ENCODE assay signal across 9 cellular contexts in the genomic region with DNA sequence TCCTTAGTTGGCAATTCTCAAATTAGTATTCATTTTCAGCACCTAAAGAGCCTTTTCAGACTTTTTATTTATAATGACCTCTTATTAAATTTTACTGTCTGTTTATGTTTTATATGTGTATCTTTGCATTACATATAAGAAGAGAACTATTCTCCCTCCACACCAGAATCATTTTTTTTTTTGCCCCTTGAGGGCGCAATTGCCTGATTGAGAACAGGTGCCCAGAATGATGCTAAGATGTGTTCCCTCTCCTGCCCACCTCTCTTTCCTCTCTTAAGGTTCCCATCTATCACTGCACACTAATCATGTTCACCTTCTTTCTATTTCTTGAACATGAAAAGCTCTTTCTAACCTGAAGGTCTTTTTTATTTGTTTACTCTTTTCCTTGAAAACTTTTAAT. TPM values are rescaled to one million over a fixed set of nuclear protein-coding genes. Genes with fewer than 3 reads are reported as not detected.
DNase-seq lines count a peak whose midpoint lies in the region; ATAC-seq and TF ChIP-seq lines count a peak whose summit lies in the region.
"Had no signal": no experiment of that assay in that cellular context is flagged by ENCODE, and none has a peak within 500 bp of the region (broad histone marks: within the 10 kb centered on the region; RNA-seq: fewer than 3 reads in every experiment).

No MANE protein-coding gene starts in this region.

- no peaks in the 10 kb centered on the region for H3K27me3 ChIP-seq in heart left ventricle

- H3K4me1 ChIP-seq in heart left ventricle, result no peaks in the 10 kb centered on the region

- DNase-seq in Daoy (ENCODE audit: low read depth) (peak; percentile 8), NCI-H2227 treated with DMSO at 0.1 percent for 48 hours (lab: John Stamatoyannopoulos, UW) (peak; percentile 15), fibroblast of the conjunctiva (ENCODE audit: low read depth) (peak; percentile 0), posterior cingulate gyrus (no peak), lower leg skin (ENCODE audit: low spot score in 2 of 2) (no peak), heart left ventricle (no peak)

- H3K27ac ChIP-seq in heart left ventricle, result no peak overlapping the region

- no peaks in the 10 kb centered on the region for H3K9me3 ChIP-seq in heart left ventricle

- TF ChIP-seq CTCF in lower leg skin (IDR thresholded peaks at IDR 0.05) (no peak), heart left ventricle (IDR thresholded peaks at IDR 0.05) (peak in 2 of 12 donors; percentile 9 to 27)

- intact Hi-C loops in posterior cingulate gyrus (cut with DNase I) (no loop called here), lower leg skin (cut with DNase I; ENCODE audit: low total_unique reads) (no loop called here), heart left ventricle (cut with DNase I) (loop anchor here in 1 of 10 donors (10.0 kb wide), 1 partner anchor 661 kb away; no protein-coding TSS in a partner anchor)

- H3K36me3 ChIP-seq in heart left ventricle, result no peaks in the 10 kb centered on the region

- H3K4me3 ChIP-seq in lower leg skin (ENCODE audit: low read depth, poor library complexity, severe bottlenecking) (no peak overlapping the region), heart left ventricle (no peak overlapping the region)

- ATAC-seq in GM21529 (IDR thresholded peaks at IDR 0.05; ENCODE audit: unreplicated experiment), result peak; percentile 46
- no peak for ATAC-seq in HG03460 (IDR thresholded peaks at IDR 0.05; ENCODE audit: unreplicated experiment)
- no peak for ATAC-seq in heart left ventricle

- WGBS in lower leg skin, 2 donors, result 50 to 58% methylated on average over 1 of the region's 1 CpG
- WGBS in heart left ventricle, 4 donors, result 23 to 40% (median 26%) methylated on average over 1 of the region's 1 CpG

- TF ChIP-seq POLR2A in lower leg skin (IDR thresholded peaks at IDR 0.05) (no peak), heart left ventricle (IDR thresholded peaks at IDR 0.05) (no peak)

RNA-seq across cellular contexts. Expression of gene ADAM29, which starts 44.2 kb away (rescaled TPM):
- total RNA-seq in Daoy (2014; rRNA removed; shearing (Covaris generic)), result not detected in 2 replicates
- total RNA-seq in lower leg skin, result not detected
- total RNA-seq in heart left ventricle, result not detected
- polyA plus RNA-seq in heart left ventricle, result not detected
- polyA plus RNA-seq: esophagus had no signal

RNA-seq across cellular contexts. Expression of gene GLRA3, which starts 44.9 kb away (rescaled TPM):
- total RNA-seq in Daoy (2014; rRNA removed; shearing (Covaris generic)), result not detected in 2 replicates
- under 1 TPM in 1 of 4 donors, not detected in 3; 0.04 TPM for total RNA-seq in lower leg skin
- total RNA-seq in heart left ventricle, result under 1 TPM in 1 of 9 donors, not detected in 8; 0.02 TPM
- not detected for polyA plus RNA-seq in heart left ventricle
- polyA plus RNA-seq: esophagus had no signal

Comparison
In these comparisons a context has a peak if more than half of its experiments do, and no peak if none do; other contexts are left out.
1. DNase-seq: peak in Daoy (single experiment), NCI-H2227 treated with DMSO at 0.1 percent for 48 hours (single experiment) and fibroblast of the conjunctiva (single experiment); none in posterior cingulate gyrus (0 of 10), lower leg skin (0 of 2) and heart left ventricle (0 of 5).